1 cellular context compared by ENCODE assay signal in the genomic region with DNA sequence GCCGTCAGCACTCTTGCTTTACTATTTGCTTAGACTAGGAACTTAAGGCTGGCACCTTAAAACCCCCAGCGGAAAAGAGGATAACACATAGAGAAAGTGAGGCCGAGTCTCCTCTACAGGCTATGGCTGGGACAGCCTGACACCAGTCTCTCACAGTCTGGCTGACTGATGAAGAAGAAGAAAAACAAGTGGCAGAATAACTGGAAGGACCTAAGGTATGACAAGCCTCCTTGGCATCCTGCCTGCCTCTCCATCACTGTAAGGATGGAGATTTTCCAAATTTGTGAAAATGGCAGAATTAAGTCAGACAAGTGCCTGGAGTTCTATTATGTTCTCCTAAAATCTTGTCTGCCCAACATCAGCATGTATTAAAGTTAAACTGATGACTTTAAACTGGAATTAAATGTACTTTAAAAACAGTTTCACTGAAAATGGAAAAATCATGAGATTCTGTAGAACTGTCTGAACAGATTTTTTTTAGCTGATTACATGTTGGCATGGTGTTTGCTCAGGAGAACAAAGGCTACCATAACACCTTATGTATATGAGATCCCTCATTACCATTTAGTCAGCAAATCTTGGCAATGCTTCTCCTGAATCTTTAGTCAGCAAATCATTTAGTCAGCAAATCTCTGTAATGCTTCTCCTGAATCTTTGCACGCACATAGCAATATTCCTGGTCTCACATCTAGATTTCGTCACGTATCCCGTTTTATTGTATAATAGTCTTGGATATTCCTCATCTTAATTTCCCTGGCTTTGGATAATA.
TF ChIP-seq lines count a peak whose summit lies in the region.

No MANE protein-coding gene starts in this region.

TF ChIP-seq in GM23338, 12 proteins besides CTCF, POLR2A, EP300 and RAD21 (continued from another document):
- TF ChIP-seq NANOG (IDR thresholded peaks at IDR 0.05; ENCODE audit: borderline replicate concordance) (no peak), JUNB (IDR thresholded peaks at IDR 0.05; ENCODE audit: unreplicated experiment) (no peak)
TF ChIP-seq in GM23338: peak in this region for 0.
